Comparison of ENCODE assay signal across 9 cellular contexts in the genomic region with DNA sequence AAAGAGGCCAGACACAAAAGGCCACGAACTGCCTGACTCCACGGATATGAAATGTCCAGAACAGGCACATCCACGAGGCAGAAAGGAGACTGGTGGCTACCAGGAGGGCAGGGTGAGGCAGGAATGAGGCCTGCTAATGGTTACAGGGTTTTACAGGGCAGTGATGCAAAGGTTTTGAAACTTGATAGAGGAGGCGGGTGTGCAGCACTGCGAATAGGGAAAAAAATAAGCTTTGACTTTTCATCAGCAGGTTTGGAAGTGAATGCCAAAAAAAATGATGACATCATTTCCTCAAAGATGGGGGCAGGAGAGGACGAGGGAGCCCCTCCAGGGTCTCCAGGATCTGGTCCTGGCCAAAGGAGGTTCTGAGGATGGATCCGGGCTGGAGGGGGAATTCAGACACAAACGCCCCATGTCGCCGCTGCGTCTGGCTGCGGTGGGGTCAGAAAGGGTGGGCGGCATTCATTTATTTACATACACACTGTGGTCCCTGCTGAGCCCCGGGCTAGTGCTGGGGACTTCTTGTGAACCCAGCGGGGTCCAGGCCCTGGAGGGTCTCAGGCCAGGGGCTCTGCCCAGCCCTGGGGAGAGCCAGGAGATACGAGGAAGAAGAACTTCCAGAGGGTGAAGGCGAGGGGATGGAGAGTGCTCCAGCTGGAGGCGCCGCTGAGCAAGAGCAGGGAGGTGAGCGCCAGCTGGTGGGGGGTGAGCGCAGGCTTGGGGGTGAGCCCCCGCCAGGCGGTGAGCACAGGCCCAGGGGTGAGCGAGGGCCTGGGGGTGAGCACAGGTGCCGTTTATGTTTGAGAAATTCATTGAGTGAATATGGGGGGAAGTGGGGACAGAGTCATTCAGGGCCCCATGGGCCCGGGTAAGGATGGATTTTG.
A peak's percentile ranks its signal among the peaks of the same experiment; 100 is the strongest.
DNase-seq lines count a peak whose midpoint lies in the region; ATAC-seq and TF ChIP-seq lines count a peak whose summit lies in the region.
"Had no signal": no experiment of that assay in that cellular context is flagged by ENCODE, and none has a peak within 500 bp of the region (broad histone marks: within the 10 kb centered on the region; RNA-seq: fewer than 3 reads in every experiment).

No MANE protein-coding gene starts in this region.

- no peak overlapping the region for H3K27ac Mint-ChIP-seq in activated T-helper 1 cell treated with anti-CD3 and anti-CD28 coated beads, Interleukin-12 subunit alpha, Interleukin-12 subunit beta, Interleukin-2, Interleukin-4 antibody, amounts not matched to agents 30 ng/mL and 10 ng/mL and 1 ng/mL, durations not matched to agents 14 hours and 24 hours and 36 hours
- no peak overlapping the region for H3K27ac Mint-ChIP-seq in activated CD4-positive, alpha-beta memory T cell treated with anti-CD3 and anti-CD28 coated beads, Interleukin-2, amount 10 ng/mL, durations not matched to agents 7 days and 5 days

- no peaks in the 10 kb centered on the region for H3K9me3 Mint-ChIP-seq in activated T-helper 1 cell treated with anti-CD3 and anti-CD28 coated beads, Interleukin-12 subunit alpha, Interleukin-12 subunit beta, Interleukin-2, Interleukin-4 antibody, amounts not matched to agents 30 ng/mL and 10 ng/mL and 1 ng/mL, durations not matched to agents 14 hours and 24 hours and 36 hours
- no peaks in the 10 kb centered on the region for H3K9me3 Mint-ChIP-seq in activated CD4-positive, alpha-beta memory T cell treated with anti-CD3 and anti-CD28 coated beads, Interleukin-2, amount 10 ng/mL, durations not matched to agents 7 days and 5 days

- ATAC-seq in lower lobe of right lung (no peak), thoracic aorta (ENCODE audit: insufficient number of reproducible peaks, low FRiP score, low read depth) (peak; percentile 52), GM18519 (IDR thresholded peaks at IDR 0.05; ENCODE audit: low FRiP score, unreplicated experiment) (no peak)

- no peak for TF ChIP-seq CTCF in HL-60 (IDR thresholded peaks at IDR 0.05; ENCODE audit: insufficient read depth, low read length)
- TF ChIP-seq CTCF in lower lobe of right lung (IDR thresholded peaks at IDR 0.05) = no peak
- TF ChIP-seq CTCF in thoracic aorta (IDR thresholded peaks at IDR 0.05) = no peak

- POLR2A ChIA-PET in activated CD4-positive, alpha-beta memory T cell treated with anti-CD3 and anti-CD28 coated beads, Interleukin-2, amount 10 ng/mL, durations not matched to agents 7 days and 5 days (lab: Charles Lee) = no interaction called here

- no peak overlapping the region for H3K4me3 Mint-ChIP-seq in activated T-helper 1 cell treated with anti-CD3 and anti-CD28 coated beads, Interleukin-12 subunit alpha, Interleukin-12 subunit beta, Interleukin-2, Interleukin-4 antibody, amounts not matched to agents 30 ng/mL and 10 ng/mL and 1 ng/mL, durations not matched to agents 14 hours and 24 hours and 36 hours
- H3K4me3 Mint-ChIP-seq in activated CD4-positive, alpha-beta memory T cell treated with anti-CD3 and anti-CD28 coated beads, Interleukin-2, amount 10 ng/mL, durations not matched to agents 7 days and 5 days = no peak overlapping the region

- peak overlapping the region; percentile 63 for H3K27ac ChIP-seq in HL-60 (replicated peaks)
- H3K27ac ChIP-seq in lower lobe of right lung = peak overlapping the region; percentile 48
- H3K27ac ChIP-seq in thoracic aorta = peak overlapping the region; percentile 51 to 63

- CTCF ChIA-PET in activated CD4-positive, alpha-beta memory T cell treated with anti-CD3 and anti-CD28 coated beads, Interleukin-2, amount 10 ng/mL, durations not matched to agents 7 days and 5 days (lab: Charles Lee) = no interaction called here

- peaks cover 11% of the 10 kb centered on the region for H3K36me3 ChIP-seq in lower lobe of right lung
- H3K36me3 ChIP-seq in thoracic aorta = peaks cover 5% of the 10 kb centered on the region

- peaks cover 1% of the 10 kb centered on the region for H3K36me3 Mint-ChIP-seq in activated T-helper 1 cell treated with anti-CD3 and anti-CD28 coated beads, Interleukin-12 subunit alpha, Interleukin-12 subunit beta, Interleukin-2, Interleukin-4 antibody, amounts not matched to agents 30 ng/mL and 10 ng/mL and 1 ng/mL, durations not matched to agents 14 hours and 24 hours and 36 hours (ENCODE audit: low read depth)
- peaks cover 1% of the 10 kb centered on the region for H3K36me3 Mint-ChIP-seq in activated CD4-positive, alpha-beta memory T cell treated with anti-CD3 and anti-CD28 coated beads, Interleukin-2, amount 10 ng/mL, durations not matched to agents 7 days and 5 days (ENCODE audit: low read depth)

- no peak for DNase-seq in HL-60 (ENCODE audit: low read depth in 1 of 2, low spot score in 1 of 2)
- peak; percentile 41 for DNase-seq in brain pericyte (ENCODE audit: low read depth, low spot score)
- DNase-seq in lower lobe of right lung = no peak
- no peak for DNase-seq in thoracic aorta (ENCODE audit: low spot score)
- no peak for DNase-seq in activated T-helper 1 cell treated with anti-CD3 and anti-CD28 coated beads, Interleukin-12 subunit alpha, Interleukin-12 subunit beta, Interleukin-2, Interleukin-4 antibody, amounts not matched to agents 30 ng/mL and 10 ng/mL and 1 ng/mL, durations not matched to agents 14 hours and 24 hours and 36 hours (ENCODE audit: low spot score)
- no peak for DNase-seq in activated CD4-positive, alpha-beta memory T cell treated with anti-CD3 and anti-CD28 coated beads, Interleukin-2, amount 10 ng/mL, durations not matched to agents 7 days and 5 days
- DNase-seq: activated gamma-delta T cell, SW 1271 had no signal

- intact Hi-C loops in lower lobe of right lung (cut with DNase I) = no loop called here
- intact Hi-C loops in activated T-helper 1 cell treated with anti-CD3 and anti-CD28 coated beads, Interleukin-12 subunit alpha, Interleukin-12 subunit beta, Interleukin-2, Interleukin-4 antibody, amounts not matched to agents 30 ng/mL and 10 ng/mL and 1 ng/mL, durations not matched to agents 14 hours and 24 hours and 36 hours (cut with micrococcal nuclease) = no loop called here

- H3K9me3 ChIP-seq in lower lobe of right lung (no peaks in the 10 kb centered on the region), thoracic aorta (no peaks in the 10 kb centered on the region)

- H3K27me3 ChIP-seq in HL-60 (ENCODE audit: insufficient read depth, poor library complexity, severe bottlenecking) (no peaks in the 10 kb centered on the region), lower lobe of right lung (ENCODE audit: low read depth) (no peaks in the 10 kb centered on the region), thoracic aorta (replicated peaks; ENCODE audit: insufficient read depth) (no peaks in the 10 kb centered on the region)

- H3K27me3 Mint-ChIP-seq in activated T-helper 1 cell treated with anti-CD3 and anti-CD28 coated beads, Interleukin-12 subunit alpha, Interleukin-12 subunit beta, Interleukin-2, Interleukin-4 antibody, amounts not matched to agents 30 ng/mL and 10 ng/mL and 1 ng/mL, durations not matched to agents 14 hours and 24 hours and 36 hours (ENCODE audit: insufficient read depth) = no peaks in the 10 kb centered on the region
- no peaks in the 10 kb centered on the region for H3K27me3 Mint-ChIP-seq in activated CD4-positive, alpha-beta memory T cell treated with anti-CD3 and anti-CD28 coated beads, Interleukin-2, amount 10 ng/mL, durations not matched to agents 7 days and 5 days

- H3K4me1 Mint-ChIP-seq in activated T-helper 1 cell treated with anti-CD3 and anti-CD28 coated beads, Interleukin-12 subunit alpha, Interleukin-12 subunit beta, Interleukin-2, Interleukin-4 antibody, amounts not matched to agents 30 ng/mL and 10 ng/mL and 1 ng/mL, durations not matched to agents 14 hours and 24 hours and 36 hours (ENCODE audit: low read depth) = peaks cover 14% of the 10 kb centered on the region
- peaks cover 14% of the 10 kb centered on the region for H3K4me1 Mint-ChIP-seq in activated CD4-positive, alpha-beta memory T cell treated with anti-CD3 and anti-CD28 coated beads, Interleukin-2, amount 10 ng/mL, durations not matched to agents 7 days and 5 days

- H3K4me1 ChIP-seq in lower lobe of right lung (peaks cover 69% of the 10 kb centered on the region), thoracic aorta (ENCODE audit: control insufficient read depth in 1 of 2, low read depth in 2 of 2) (peaks cover 22 to 64% of the 10 kb centered on the region in 2 donors)

- no peak overlapping the region for H3K4me3 ChIP-seq in HL-60 (replicated peaks; ENCODE audit: insufficient read depth, low read length)
- H3K4me3 ChIP-seq in lower lobe of right lung = no peak overlapping the region
- H3K4me3 ChIP-seq in thoracic aorta = no peak overlapping the region
